In genomic region chr6:42028234-42029061, GRCh38 we compare ENCODE assay signal across 8 cellular contexts. TPM values are rescaled to one million over a fixed set of nuclear protein-coding genes. Genes with fewer than 3 reads are reported as not detected.
DNase-seq lines count a peak whose midpoint lies in the region; ATAC-seq and TF ChIP-seq lines count a peak whose summit lies in the region.

No MANE protein-coding gene starts in this region.

- no peaks in the 10 kb centered on the region for H3K36me3 Mint-ChIP-seq in nephron progenitor cell (ENCODE audit: low read depth)

- TF ChIP-seq CTCF in colonic mucosa (IDR thresholded peaks at IDR 0.05) (no peak), nephron progenitor cell (IDR thresholded peaks at IDR 0.05) (no peak)

- DNase-seq in GF-D8 (lab: John Stamatoyannopoulos, UW) (peak; percentile 99), NOMO-1 treated with dmso at 0.1 percent for 144 hours (lab: John Stamatoyannopoulos, UW; ENCODE audit: unreplicated experiment) (peak; percentile 59), colonic mucosa (no peak), nephron progenitor cell (no peak)

- peak overlapping the region; percentile 63 for H3K27ac Mint-ChIP-seq in nephron progenitor cell

- ATAC-seq in HG02588 (IDR thresholded peaks at IDR 0.05; ENCODE audit: unreplicated experiment) (no peak), GM18907 (IDR thresholded peaks at IDR 0.05; ENCODE audit: unreplicated experiment) (no peak), GM18520 (IDR thresholded peaks at IDR 0.05; ENCODE audit: unreplicated experiment) (no peak), GM19395 (IDR thresholded peaks at IDR 0.05; ENCODE audit: unreplicated experiment) (no peak)

- H3K9me3 Mint-ChIP-seq in nephron progenitor cell: no peaks in the 10 kb centered on the region

- peak overlapping the region; percentile 27 for H3K27ac ChIP-seq in colonic mucosa

- no peak overlapping the region for H3K4me3 Mint-ChIP-seq in nephron progenitor cell

- no peaks in the 10 kb centered on the region for H3K36me3 ChIP-seq in colonic mucosa

- no peaks in the 10 kb centered on the region for H3K9me3 ChIP-seq in colonic mucosa

- H3K27me3 Mint-ChIP-seq in nephron progenitor cell (ENCODE audit: low read depth, poor library complexity): peaks cover 3% of the 10 kb centered on the region

- H3K9ac ChIP-seq in colonic mucosa (ENCODE audit: low read depth in 2 of 2, low read length in 2 of 2): no peak overlapping the region

- H3K4me1 Mint-ChIP-seq in nephron progenitor cell: peaks cover 22% of the 10 kb centered on the region

- H3K27me3 ChIP-seq in colonic mucosa: no peaks in the 10 kb centered on the region

- intact Hi-C loops in colonic mucosa (cut with DNase I): no loop called here

- H3K4me3 ChIP-seq in colonic mucosa: no peak overlapping the region

- H3K4me1 ChIP-seq in colonic mucosa: no peaks in the 10 kb centered on the region

RNA-seq across cellular contexts. Expression of gene TAF8, which starts 21.9 kb away (rescaled TPM):
- total RNA-seq in colonic mucosa: 10 to 100 TPM; 20.5 to 21.2 TPM

Comparison
In these comparisons a context has a peak if more than half of its experiments do, and no peak if none do; other contexts are left out.
1. DNase-seq: peak in GF-D8 (single experiment) and NOMO-1 treated with dmso at 0.1 percent for 144 hours (single experiment); none in colonic mucosa (single experiment) and nephron progenitor cell (single experiment).